1 cellular context compared by ENCODE assay signal in genomic region chr5:58460727-58461286, GRCh38.
TF ChIP-seq lines count a peak whose summit lies in the region.

No MANE protein-coding gene starts in this region.

TF ChIP-seq in HepG2, 621 proteins besides CTCF, POLR2A, EP300 and RAD21 (continued from another document and continues in another):
- TF ChIP-seq HMGXB4 (CRISPR knock-in tag; IDR thresholded peaks at IDR 0.05; ENCODE audit: borderline replicate concordance in 1 of 2, low read depth in 1 of 2) (peak in 1 of 2 experiments; percentile 65), NR2F6 (IDR thresholded peaks at IDR 0.05) (no peak), NR2F6 (CRISPR knock-in tag; IDR thresholded peaks at IDR 0.05) (no peak), CSRNP1 (CRISPR knock-in tag; IDR thresholded peaks at IDR 0.05) (peak; percentile 48; the same call in 1 of the 2 replicates), ZNF501 (CRISPR knock-in tag; IDR thresholded peaks at IDR 0.05) (peak; percentile 43; the same call in 1 of the 2 replicates), HDAC1 (CRISPR knock-in tag; IDR thresholded peaks at IDR 0.05) (0 out of 2 replicates have a peak, but pooled peaks have one; percentile 3), HNF4A (CRISPR knock-in tag; IDR thresholded peaks at IDR 0.05) (peak; percentile 57), ZFY (CRISPR knock-in tag; IDR thresholded peaks at IDR 0.05) (peak; percentile 37; the same call in 1 of the 2 replicates), ZFX (CRISPR knock-in tag; IDR thresholded peaks at IDR 0.05; ENCODE audit: low read depth) (peak; percentile 63; the same call in 1 of the 2 replicates), KDM2A (CRISPR knock-in tag; IDR thresholded peaks at IDR 0.05; ENCODE audit: borderline replicate concordance, low read depth) (no peak; the same call in 1 of the 2 replicates), SALL1 (CRISPR knock-in tag; IDR thresholded peaks at IDR 0.05) (peak; percentile 61), REL (CRISPR knock-in tag; conservative IDR thresholded peaks at IDR 0.05) (no peak), ZNF710 (CRISPR knock-in tag; IDR thresholded peaks at IDR 0.05; ENCODE audit: borderline replicate concordance) (no peak), ZNF615 (CRISPR knock-in tag; IDR thresholded peaks at IDR 0.05; ENCODE audit: borderline replicate concordance) (no peak), ZNF143 (CRISPR knock-in tag; IDR thresholded peaks at IDR 0.05) (0 out of 2 replicates have a peak, but pooled peaks have one; percentile 28), PHF21A (CRISPR knock-in tag; IDR thresholded peaks at IDR 0.05) (0 out of 2 replicates have a peak, but pooled peaks have one; percentile 43), ZNF878 (CRISPR knock-in tag; IDR thresholded peaks at IDR 0.05) (0 out of 2 replicates have a peak, but pooled peaks have one; percentile 19), ZNF12 (CRISPR knock-in tag; IDR thresholded peaks at IDR 0.05) (no peak), ZNF800 (CRISPR knock-in tag; IDR thresholded peaks at IDR 0.05) (0 out of 2 replicates have a peak, but pooled peaks have one; percentile 7), ZBTB33 (CRISPR knock-in tag; IDR thresholded peaks at IDR 0.05) (peak; percentile 77), CREM (IDR thresholded peaks at IDR 0.05) (no peak), CREM (CRISPR knock-in tag; IDR thresholded peaks at IDR 0.05) (no peak), CREBL2 (CRISPR knock-in tag; IDR thresholded peaks at IDR 0.05; ENCODE audit: borderline replicate concordance) (no peak), ZNF253 (CRISPR knock-in tag; IDR thresholded peaks at IDR 0.05; ENCODE audit: borderline replicate concordance) (no peak), ZNF44 (CRISPR knock-in tag; IDR thresholded peaks at IDR 0.05) (0 out of 2 replicates have a peak, but pooled peaks have one; percentile 37), STAG1 (CRISPR knock-in tag; IDR thresholded peaks at IDR 0.05) (peak; percentile 82), ZBTB3 (CRISPR knock-in tag; IDR thresholded peaks at IDR 0.05; ENCODE audit: borderline replicate concordance, low read depth) (no peak), SAFB2 (CRISPR knock-in tag; IDR thresholded peaks at IDR 0.05; ENCODE audit: borderline replicate concordance, low read depth) (no peak), KIAA2018 (CRISPR knock-in tag; IDR thresholded peaks at IDR 0.05; ENCODE audit: borderline replicate concordance) (no peak), AKNA (CRISPR knock-in tag; IDR thresholded peaks at IDR 0.05; ENCODE audit: borderline replicate concordance) (no peak), ZNF484 (CRISPR knock-in tag; IDR thresholded peaks at IDR 0.05; ENCODE audit: borderline replicate concordance, low read depth) (no peak), RXRA (CRISPR knock-in tag; IDR thresholded peaks at IDR 0.05) (peak; percentile 65; the same call in 1 of the 2 replicates), MAX (IDR thresholded peaks at IDR 0.05) (peak; percentile 53; the same call in 1 of the 2 replicates), ZMYM4 (CRISPR knock-in tag; IDR thresholded peaks at IDR 0.05) (peak; percentile 60; the same call in 1 of the 2 replicates)
